ENCODE assay signal across 1 cellular context in the genomic region with DNA sequence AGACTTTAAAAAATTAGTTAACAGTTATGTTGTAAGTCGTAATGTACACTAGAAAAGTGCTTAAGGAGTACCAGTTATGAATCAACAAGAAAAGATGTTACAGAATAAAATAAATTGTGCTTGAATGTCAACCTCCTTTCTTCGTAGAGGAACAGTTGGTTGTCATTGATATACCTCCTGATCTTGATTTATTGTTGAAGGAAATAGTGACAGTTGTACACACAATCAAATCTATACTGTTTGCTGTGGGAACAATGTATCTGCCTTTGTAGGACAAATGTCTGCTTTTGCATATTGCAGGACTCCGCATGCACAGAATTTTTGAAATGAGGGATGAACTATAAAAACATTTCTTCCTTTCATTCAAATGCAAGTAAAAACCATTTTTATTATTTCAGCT.
TF ChIP-seq lines count a peak whose summit lies in the region.

No MANE protein-coding gene starts in this region.

TF ChIP-seq in K562, 482 proteins besides CTCF, POLR2A, EP300 and RAD21:
- TF ChIP-seq PKNOX1 (IDR thresholded peaks at IDR 0.05) (peak; percentile 61; the same call in 1 of the 2 replicates), ELF4 (CRISPR knock-in tag; IDR thresholded peaks at IDR 0.05) (no peak), MEIS2 (IDR thresholded peaks at IDR 0.05; ENCODE audit: partially characterized antibody) (peak; percentile 85), CBFA2T3 (IDR thresholded peaks at IDR 0.05) (peak; percentile 19; the same call in 1 of the 2 replicates), ZNF395 (CRISPR knock-in tag; IDR thresholded peaks at IDR 0.05) (no peak)
- TF ChIP-seq, protein P1, sequence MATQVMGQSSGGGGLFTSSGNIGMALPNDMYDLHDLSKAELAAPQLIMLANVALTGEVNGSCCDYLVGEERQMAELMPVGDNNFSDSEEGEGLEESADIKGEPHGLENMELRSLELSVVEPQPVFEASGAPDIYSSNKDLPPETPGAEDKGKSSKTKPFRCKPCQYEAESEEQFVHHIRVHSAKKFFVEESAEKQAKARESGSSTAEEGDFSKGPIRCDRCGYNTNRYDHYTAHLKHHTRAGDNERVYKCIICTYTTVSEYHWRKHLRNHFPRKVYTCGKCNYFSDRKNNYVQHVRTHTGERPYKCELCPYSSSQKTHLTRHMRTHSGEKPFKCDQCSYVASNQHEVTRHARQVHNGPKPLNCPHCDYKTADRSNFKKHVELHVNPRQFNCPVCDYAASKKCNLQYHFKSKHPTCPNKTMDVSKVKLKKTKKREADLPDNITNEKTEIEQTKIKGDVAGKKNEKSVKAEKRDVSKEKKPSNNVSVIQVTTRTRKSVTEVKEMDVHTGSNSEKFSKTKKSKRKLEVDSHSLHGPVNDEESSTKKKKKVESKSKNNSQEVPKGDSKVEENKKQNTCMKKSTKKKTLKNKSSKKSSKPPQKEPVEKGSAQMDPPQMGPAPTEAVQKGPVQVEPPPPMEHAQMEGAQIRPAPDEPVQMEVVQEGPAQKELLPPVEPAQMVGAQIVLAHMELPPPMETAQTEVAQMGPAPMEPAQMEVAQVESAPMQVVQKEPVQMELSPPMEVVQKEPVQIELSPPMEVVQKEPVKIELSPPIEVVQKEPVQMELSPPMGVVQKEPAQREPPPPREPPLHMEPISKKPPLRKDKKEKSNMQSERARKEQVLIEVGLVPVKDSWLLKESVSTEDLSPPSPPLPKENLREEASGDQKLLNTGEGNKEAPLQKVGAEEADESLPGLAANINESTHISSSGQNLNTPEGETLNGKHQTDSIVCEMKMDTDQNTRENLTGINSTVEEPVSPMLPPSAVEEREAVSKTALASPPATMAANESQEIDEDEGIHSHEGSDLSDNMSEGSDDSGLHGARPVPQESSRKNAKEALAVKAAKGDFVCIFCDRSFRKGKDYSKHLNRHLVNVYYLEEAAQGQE (CRISPR knock-in tag; IDR thresholded peaks at IDR 0.05; ENCODE audit: low read depth), result no peak
- TF ChIP-seq, protein P2, sequence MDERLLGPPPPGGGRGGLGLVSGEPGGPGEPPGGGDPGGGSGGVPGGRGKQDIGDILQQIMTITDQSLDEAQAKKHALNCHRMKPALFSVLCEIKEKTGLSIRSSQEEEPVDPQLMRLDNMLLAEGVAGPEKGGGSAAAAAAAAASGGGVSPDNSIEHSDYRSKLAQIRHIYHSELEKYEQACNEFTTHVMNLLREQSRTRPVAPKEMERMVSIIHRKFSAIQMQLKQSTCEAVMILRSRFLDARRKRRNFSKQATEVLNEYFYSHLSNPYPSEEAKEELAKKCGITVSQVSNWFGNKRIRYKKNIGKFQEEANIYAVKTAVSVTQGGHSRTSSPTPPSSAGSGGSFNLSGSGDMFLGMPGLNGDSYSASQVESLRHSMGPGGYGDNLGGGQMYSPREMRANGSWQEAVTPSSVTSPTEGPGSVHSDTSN (CRISPR knock-in tag; IDR thresholded peaks at IDR 0.05; ENCODE audit: low read depth), result no peak
- TF ChIP-seq, protein P2 (tag; conservative IDR thresholded peaks at IDR 0.05; ENCODE audit: low read depth), result peak; percentile 64
